ENCODE assay signal across 26 cellular contexts in the genomic region with DNA sequence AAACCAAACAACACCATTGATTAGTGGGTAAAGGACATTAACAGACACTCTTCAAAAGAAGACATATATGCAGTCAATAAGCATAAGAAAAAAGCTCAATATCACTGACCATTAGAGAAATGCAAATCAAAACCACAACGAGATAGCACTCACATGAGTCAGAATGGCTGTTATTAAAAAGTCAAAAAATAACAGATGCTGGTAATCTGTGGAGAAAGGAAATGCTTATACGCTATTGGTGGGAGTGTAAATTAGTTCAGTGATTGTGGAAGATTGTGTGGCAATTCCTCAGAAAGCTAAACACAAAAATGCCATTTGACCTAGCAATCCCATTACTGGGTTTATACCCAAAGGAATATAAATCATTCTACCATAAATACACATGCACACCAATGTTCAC.
DNase-seq lines count a peak whose midpoint lies in the region; ATAC-seq and TF ChIP-seq lines count a peak whose summit lies in the region.
"Had no signal": no experiment of that assay in that cellular context is flagged by ENCODE, and none has a peak within 500 bp of the region (broad histone marks: within the 10 kb centered on the region; RNA-seq: fewer than 3 reads in every experiment).

No MANE protein-coding gene starts in this region.

- no peak for ATAC-seq in stimulated activated effector memory CD8-positive, alpha-beta T cell treated with anti-CD3 and anti-CD28 coated beads, Interleukin-12 subunit alpha, Interleukin-12 subunit beta, amount 100 ng/mL, for 72 hours
- ATAC-seq in activated CD8-positive, alpha-beta T cell treated with anti-CD3 and anti-CD28 coated beads, Interleukin-2, amount 10 ng/mL, durations not matched to agents 7 days and 5 days = no peak
- ATAC-seq: left ventricle myocardium superior, WTC11 had no signal

- no peaks in the 10 kb centered on the region for H3K27me3 Mint-ChIP-seq in activated CD8-positive, alpha-beta T cell treated with anti-CD3 and anti-CD28 coated beads, Interleukin-2, amount 10 ng/mL, durations not matched to agents 7 days and 5 days (ENCODE audit: low read depth)
- H3K27me3 Mint-ChIP-seq: naive B cell had no signal

- H3K36me3 Mint-ChIP-seq in stimulated activated effector memory CD8-positive, alpha-beta T cell treated with anti-CD3 and anti-CD28 coated beads, Interleukin-12 subunit alpha, Interleukin-12 subunit beta, amount 100 ng/mL, for 72 hours = no peaks in the 10 kb centered on the region
- no peaks in the 10 kb centered on the region for H3K36me3 Mint-ChIP-seq in activated CD8-positive, alpha-beta T cell treated with anti-CD3 and anti-CD28 coated beads, Interleukin-2, amount 10 ng/mL, durations not matched to agents 7 days and 5 days (ENCODE audit: low read depth)
- H3K36me3 Mint-ChIP-seq: naive B cell had no signal

- peaks cover 20% of the 10 kb centered on the region for H3K9me3 Mint-ChIP-seq in stimulated activated effector memory CD8-positive, alpha-beta T cell treated with anti-CD3 and anti-CD28 coated beads, Interleukin-12 subunit alpha, Interleukin-12 subunit beta, amount 100 ng/mL, for 72 hours
- peaks cover 9% of the 10 kb centered on the region for H3K9me3 Mint-ChIP-seq in activated CD8-positive, alpha-beta T cell treated with anti-CD3 and anti-CD28 coated beads, Interleukin-2, amount 10 ng/mL, durations not matched to agents 7 days and 5 days (ENCODE audit: insufficient read depth)

- H3K4me3 ChIP-seq in AG04449 (ENCODE audit: low read depth, low read length) = no peak overlapping the region
- no peak overlapping the region for H3K4me3 ChIP-seq in GM23248
- H3K4me3 ChIP-seq in smooth muscle cell = no peak overlapping the region
- H3K4me3 ChIP-seq: adrenal gland, cardiac muscle cell, SJCRH30, tibial artery had no signal

- H3K9me2 ChIP-seq in GM23248 (ENCODE audit: insufficient read depth) = no peaks in the 10 kb centered on the region

- H3K79me2 ChIP-seq in GM23248 (ENCODE audit: insufficient read depth) (no peaks in the 10 kb centered on the region), smooth muscle cell (ENCODE audit: low read depth) (no peaks in the 10 kb centered on the region)

- H3K9ac ChIP-seq in GM23248 (no peak overlapping the region), smooth muscle cell (ENCODE audit: low read depth) (no peak overlapping the region)

- H3K9me3 ChIP-seq in GM23248 (ENCODE audit: low read depth) = no peaks in the 10 kb centered on the region
- H3K9me3 ChIP-seq in smooth muscle cell (replicated peaks; ENCODE audit: low read depth) = no peaks in the 10 kb centered on the region
- H3K9me3 ChIP-seq: adrenal gland, Caco-2, SJCRH30, tibial artery had no signal

- H2AFZ ChIP-seq in GM23248 (no peak overlapping the region), smooth muscle cell (ENCODE audit: low read depth) (no peak overlapping the region)

- H3K4me1 Mint-ChIP-seq in stimulated activated effector memory CD8-positive, alpha-beta T cell treated with anti-CD3 and anti-CD28 coated beads, Interleukin-12 subunit alpha, Interleukin-12 subunit beta, amount 100 ng/mL, for 72 hours = no peaks in the 10 kb centered on the region
- no peaks in the 10 kb centered on the region for H3K4me1 Mint-ChIP-seq in activated CD8-positive, alpha-beta T cell treated with anti-CD3 and anti-CD28 coated beads, Interleukin-2, amount 10 ng/mL, durations not matched to agents 7 days and 5 days (ENCODE audit: low read depth)
- H3K4me1 Mint-ChIP-seq: naive B cell had no signal

- 52 to 63% methylated on average over 2 of the region's 2 CpGs for WGBS in GM23248 (ENCODE audit: low coverage in 1 of 2, low lambda C conversion rate in 2 of 2, missing lambda C conversion rate in 2 of 2), 2 experiments
- WGBS in smooth muscle cell (ENCODE audit: low lambda C conversion rate) = 46% methylated on average over 2 of the region's 2 CpGs

- CTCF ChIA-PET in AG04449 (lab: Yijun Ruan, JAX) = no interaction called here
- CTCF ChIA-PET in activated CD8-positive, alpha-beta T cell treated with anti-CD3 and anti-CD28 coated beads, Interleukin-2, amount 10 ng/mL, durations not matched to agents 7 days and 5 days (lab: Charles Lee) = no interaction called here

- H3K27ac ChIP-seq in GM23248 (no peak overlapping the region), smooth muscle cell (ENCODE audit: low read depth) (no peak overlapping the region)
- H3K27ac ChIP-seq: adrenal gland, cardiac muscle cell, SJCRH30, tibial artery had no signal

- no peaks in the 10 kb centered on the region for H4K20me1 ChIP-seq in GM23248 (ENCODE audit: insufficient read depth)
- H4K20me1 ChIP-seq in smooth muscle cell (ENCODE audit: low read depth) = no peaks in the 10 kb centered on the region

- H3K4me1 ChIP-seq in GM23248 (ENCODE audit: insufficient read depth) = no peaks in the 10 kb centered on the region
- no peaks in the 10 kb centered on the region for H3K4me1 ChIP-seq in smooth muscle cell (ENCODE audit: low read depth)
- H3K4me1 ChIP-seq: adrenal gland, Caco-2, SJCRH30 had no signal

- DNase-seq in AG04449 (ENCODE audit: low read depth, low spot score) = peak; percentile 2
- peak; percentile 12 for DNase-seq in GM23248
- peak; percentile 13 for DNase-seq in RPMI7951 (ENCODE audit: low read depth)
- peak; percentile 5 for DNase-seq in fibroblast of peridontal ligament (ENCODE audit: extremely low read depth)
- no peak for DNase-seq in stimulated activated effector memory CD8-positive, alpha-beta T cell treated with anti-CD3 and anti-CD28 coated beads, Interleukin-12 subunit alpha, Interleukin-12 subunit beta, amount 100 ng/mL, for 72 hours (ENCODE audit: low spot score in 2 of 2)
- no peak for DNase-seq in activated CD8-positive, alpha-beta T cell treated with anti-CD3 and anti-CD28 coated beads, Interleukin-2, amount 10 ng/mL, durations not matched to agents 7 days and 5 days
- DNase-seq in smooth muscle cell (lab: John Stamatoyannopoulos, UW; ENCODE audit: unreplicated experiment) = no peak
- DNase-seq in posterior vena cava (ENCODE audit: low spot score) = no peak
- DNase-seq: activated CD4-positive, alpha-beta T cell treated with anti-CD3 and anti-CD28 coated beads, Interleukin-2, amount 50 U/mL, for 1 hour; activated naive CD4-positive, alpha-beta T cell treated with anti-CD3 and anti-CD28 coated beads for 36 hours; adrenal gland; C1 segment of cervical spinal cord; Caco-2; cortex of kidney; GOT3; islet precursor cell; left ventricle myocardium superior; naive B cell; NCI-H1105; NCI-H2081; NCI-H345; nucleus accumbens; SJCRH30; tibial artery had no signal

- no peak overlapping the region for H3K27ac Mint-ChIP-seq in stimulated activated effector memory CD8-positive, alpha-beta T cell treated with anti-CD3 and anti-CD28 coated beads, Interleukin-12 subunit alpha, Interleukin-12 subunit beta, amount 100 ng/mL, for 72 hours
- no peak overlapping the region for H3K27ac Mint-ChIP-seq in activated CD8-positive, alpha-beta T cell treated with anti-CD3 and anti-CD28 coated beads, Interleukin-2, amount 10 ng/mL, durations not matched to agents 7 days and 5 days
- H3K27ac Mint-ChIP-seq: activated naive CD4-positive, alpha-beta T cell treated with anti-CD3 and anti-CD28 coated beads for 36 hours; WTC11 had no signal

- H3K36me3 ChIP-seq in GM23248 (ENCODE audit: low read depth) (no peaks in the 10 kb centered on the region), smooth muscle cell (ENCODE audit: low read depth) (no peaks in the 10 kb centered on the region)
- H3K36me3 ChIP-seq: adrenal gland, cardiac muscle cell, SJCRH30, tibial artery had no signal

- no peak overlapping the region for H3K4me3 Mint-ChIP-seq in stimulated activated effector memory CD8-positive, alpha-beta T cell treated with anti-CD3 and anti-CD28 coated beads, Interleukin-12 subunit alpha, Interleukin-12 subunit beta, amount 100 ng/mL, for 72 hours
- no peak overlapping the region for H3K4me3 Mint-ChIP-seq in activated CD8-positive, alpha-beta T cell treated with anti-CD3 and anti-CD28 coated beads, Interleukin-2, amount 10 ng/mL, durations not matched to agents 7 days and 5 days
- H3K4me3 Mint-ChIP-seq: activated naive CD4-positive, alpha-beta T cell treated with anti-CD3 and anti-CD28 coated beads for 36 hours; naive B cell; WTC11 had no signal

- H3F3A ChIP-seq in GM23248 (ENCODE audit: insufficient read depth) = no peaks in the 10 kb centered on the region
- H3F3A ChIP-seq in smooth muscle cell (ENCODE audit: low read depth) = no peaks in the 10 kb centered on the region

- TF ChIP-seq CTCF in AG04449 (IDR thresholded peaks at IDR 0.05; ENCODE audit: insufficient read depth, low read length, missing control alignments) (no peak), smooth muscle cell (IDR thresholded peaks at IDR 0.05; ENCODE audit: borderline replicate concordance, insufficient read depth, poor library complexity, severe bottlenecking) (no peak)

- H3K27me3 ChIP-seq in GM23248 (replicated peaks; ENCODE audit: insufficient read depth) (peaks cover under 1% of the 10 kb centered on the region; the same call in 1 of the 2 replicates), smooth muscle cell (ENCODE audit: low read depth) (peaks cover under 1% of the 10 kb centered on the region)
- H3K27me3 ChIP-seq: adrenal gland, cardiac muscle cell, SJCRH30, tibial artery had no signal

- in situ Hi-C loops in GM23248 (cut with MboI) = no loop called here

- intact Hi-C loops in posterior vena cava (cut with DNase I) = no loop called here

- POLR2A ChIA-PET in AG04449 (lab: Yijun Ruan, JAX) = no interaction called here
- POLR2A ChIA-PET in activated CD8-positive, alpha-beta T cell treated with anti-CD3 and anti-CD28 coated beads, Interleukin-2, amount 10 ng/mL, durations not matched to agents 7 days and 5 days (lab: Charles Lee) = no interaction called here

- H3K4me2 ChIP-seq in GM23248 (ENCODE audit: unreplicated experiment) = no peak overlapping the region
- no peak overlapping the region for H3K4me2 ChIP-seq in smooth muscle cell

Comparison
In these comparisons a context has a peak if more than half of its experiments do, and no peak if none do; other contexts are left out.
1. DNase-seq: peak in AG04449 (single experiment), GM23248 (single experiment), RPMI7951 (single experiment) and fibroblast of peridontal ligament (single experiment); none in stimulated activated effector memory CD8-positive, alpha-beta T cell treated with anti-CD3 and anti-CD28 coated beads, Interleukin-12 subunit alpha, Interleukin-12 subunit beta, amount 100 ng/mL, for 72 hours (0 of 2), activated CD8-positive, alpha-beta T cell treated with anti-CD3 and anti-CD28 coated beads, Interleukin-2, amount 10 ng/mL, durations not matched to agents 7 days and 5 days (single experiment), smooth muscle cell (single experiment) and posterior vena cava (single experiment).